22 cellular contexts compared by ENCODE assay signal in the genomic region with DNA sequence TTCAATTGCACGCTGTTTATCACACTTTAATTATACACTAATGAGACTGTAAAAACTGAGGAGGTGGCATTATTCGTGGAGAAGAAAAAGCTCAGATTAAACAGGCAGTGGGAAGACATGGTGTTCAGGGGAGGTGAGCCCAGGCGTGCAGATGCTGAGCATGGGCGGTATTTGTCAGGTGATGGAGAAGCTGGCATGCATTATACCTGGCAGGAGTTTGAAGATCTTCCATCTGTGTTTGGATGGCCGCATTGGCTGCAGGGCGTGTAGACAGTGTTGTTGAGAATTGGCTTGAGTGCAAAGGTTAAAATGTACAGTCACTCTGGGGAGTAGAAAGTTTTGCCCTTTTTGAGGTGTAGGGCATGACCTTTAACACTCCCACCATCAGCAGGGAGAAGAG.
"Had no signal": no experiment of that assay in that cellular context is flagged by ENCODE, and none has a peak within 500 bp of the region (broad histone marks: within the 10 kb centered on the region; RNA-seq: fewer than 3 reads in every experiment).

No MANE protein-coding gene starts in this region.

- ATAC-seq: activated T-cell treated with anti-CD3 and anti-CD28 coated beads, Interleukin-2, amount 50 U/mL, for 72 hours had no signal

- H3K4me3 ChIP-seq: cardiac muscle cell had no signal

- H3K36me3 ChIP-seq: brain microvascular endothelial cell, cardiac muscle cell had no signal

- H3K9me3 Mint-ChIP-seq: activated CD4-positive, alpha-beta memory T cell treated with anti-CD3 and anti-CD28 coated beads for 36 hours; activated CD4-positive, alpha-beta T cell treated with anti-CD3 and anti-CD28 coated beads, Interleukin-2, amount 10 ng/mL, durations not matched to agents 7 days and 5 days; activated naive CD4-positive, alpha-beta T cell treated with anti-CD3 and anti-CD28 coated beads, Interleukin-2, amount 10 ng/mL, durations not matched to agents 7 days and 5 days; activated naive CD8-positive, alpha-beta T cell treated with anti-CD3 and anti-CD28 coated beads for 36 hours; activated T-cell treated with anti-CD3 and anti-CD28 coated beads, Interleukin-2, amount 50 U/mL, for 72 hours; activated T-helper 2 cell treated with anti-CD3 and anti-CD28 coated beads, Interferon-gamma antibody, Interleukin-2, Interleukin-4, amounts not matched to agents 10 μg/mL and 5 μg/mL and 100 μg/mL, durations not matched to agents 14 hours and 24 hours and 36 hours had no signal

- H3K27me3 ChIP-seq: brain microvascular endothelial cell had no signal

- H3K4me3 Mint-ChIP-seq: activated CD4-positive, alpha-beta memory T cell treated with anti-CD3 and anti-CD28 coated beads for 36 hours; activated CD4-positive, alpha-beta T cell treated with anti-CD3 and anti-CD28 coated beads, Interleukin-2, amount 10 ng/mL, durations not matched to agents 7 days and 5 days; activated naive CD4-positive, alpha-beta T cell treated with anti-CD3 and anti-CD28 coated beads, Interleukin-2, amount 10 ng/mL, durations not matched to agents 7 days and 5 days; activated naive CD8-positive, alpha-beta T cell treated with anti-CD3 and anti-CD28 coated beads for 36 hours; activated T-cell treated with anti-CD3 and anti-CD28 coated beads, Interleukin-2, amount 50 U/mL, for 72 hours had no signal

- H3K27ac ChIP-seq: brain microvascular endothelial cell, cardiac muscle cell, VCaP had no signal

- DNase-seq: activated CD4-positive, alpha-beta memory T cell treated with anti-CD3 and anti-CD28 coated beads for 36 hours; activated CD4-positive, alpha-beta T cell treated with anti-CD3 and anti-CD28 coated beads, Interleukin-2, amount 10 ng/mL, durations not matched to agents 7 days and 5 days; activated CD4-positive, CD25-positive, alpha-beta regulatory T cell; activated gamma-delta T cell treated with Interleukin-2 at 50 U/mL for 16 hours; activated naive CD4-positive, alpha-beta T cell treated with anti-CD3 and anti-CD28 coated beads, Interleukin-2, amount 10 ng/mL, durations not matched to agents 7 days and 5 days; activated naive CD8-positive, alpha-beta T cell treated with anti-CD3 and anti-CD28 coated beads for 36 hours; activated T-cell treated with anti-CD3 and anti-CD28 coated beads for 4 hours; activated T-cell treated with anti-CD3 and anti-CD28 coated beads, Interleukin-2, amount 50 U/mL, for 72 hours; brain microvascular endothelial cell; KBM-7; NCI-H1048; NCI-H146; NCI-H187 treated with DMSO at 0.1 percent for 48 hours; NCI-H2081 treated with DMSO at 0.1 percent for 48 hours; NCI-H446; NCI-H524; NCI-H748 treated with DMSO at 0.1 percent for 48 hours; SIG-M5; T-helper 1 cell had no signal

- H3K27ac Mint-ChIP-seq: activated CD4-positive, alpha-beta memory T cell treated with anti-CD3 and anti-CD28 coated beads for 36 hours; activated CD4-positive, alpha-beta T cell treated with anti-CD3 and anti-CD28 coated beads, Interleukin-2, amount 10 ng/mL, durations not matched to agents 7 days and 5 days; activated naive CD4-positive, alpha-beta T cell treated with anti-CD3 and anti-CD28 coated beads, Interleukin-2, amount 10 ng/mL, durations not matched to agents 7 days and 5 days; activated naive CD8-positive, alpha-beta T cell treated with anti-CD3 and anti-CD28 coated beads for 36 hours; activated T-cell treated with anti-CD3 and anti-CD28 coated beads, Interleukin-2, amount 50 U/mL, for 72 hours; activated T-helper 2 cell treated with anti-CD3 and anti-CD28 coated beads, Interferon-gamma antibody, Interleukin-2, Interleukin-4, amounts not matched to agents 10 μg/mL and 5 μg/mL and 100 μg/mL, durations not matched to agents 14 hours and 24 hours and 36 hours had no signal
